In the genomic region with DNA sequence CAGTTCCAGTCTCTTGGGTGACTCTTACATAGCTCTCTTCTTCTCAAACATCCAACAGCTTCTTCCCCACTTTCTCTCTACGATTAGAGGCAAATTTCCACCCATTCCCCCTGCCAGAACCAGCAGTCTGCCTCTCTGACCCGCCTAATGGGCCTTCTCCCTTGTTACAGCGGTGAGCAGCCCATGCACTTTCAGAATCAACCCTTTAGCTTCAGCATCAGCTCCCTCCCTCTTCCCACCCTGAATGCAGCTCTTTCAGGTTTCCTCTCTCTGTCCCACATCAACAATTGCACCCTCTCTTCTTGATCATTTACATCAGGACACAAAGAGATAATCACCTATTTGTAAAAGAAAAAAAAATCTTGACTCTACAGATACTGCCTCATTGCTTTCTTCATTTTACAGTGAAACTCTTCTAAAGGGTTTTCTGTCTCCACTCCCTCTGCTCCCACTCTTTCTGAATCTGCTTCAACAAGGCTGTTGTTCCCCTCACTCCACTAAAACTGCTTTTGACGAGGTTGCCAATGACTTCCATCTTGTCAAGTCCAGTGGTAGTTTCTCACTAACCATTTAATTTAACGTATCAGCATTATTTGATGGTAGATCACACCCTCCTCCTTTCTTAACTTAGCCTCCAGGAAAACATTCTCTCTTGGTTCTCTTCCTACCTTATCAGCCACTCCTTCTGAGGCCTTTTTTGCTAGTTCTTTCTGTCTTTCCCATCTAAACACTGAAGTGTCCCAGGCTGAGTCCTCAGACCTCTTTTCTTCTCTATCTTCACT, we compare ENCODE assay signal across 1 cellular context.
TF ChIP-seq lines count a peak whose summit lies in the region.

No MANE protein-coding gene starts in this region.

TF ChIP-seq in GM23338, 12 proteins besides CTCF, POLR2A, EP300 and RAD21 (continued from another document):
- TF ChIP-seq ETS1 (IDR thresholded peaks at IDR 0.05) (no peak), NANOG (IDR thresholded peaks at IDR 0.05; ENCODE audit: borderline replicate concordance) (no peak), EZH2phosphoT487 (IDR thresholded peaks at IDR 0.05; ENCODE audit: unreplicated experiment) (no peak)
